In the genomic region with DNA sequence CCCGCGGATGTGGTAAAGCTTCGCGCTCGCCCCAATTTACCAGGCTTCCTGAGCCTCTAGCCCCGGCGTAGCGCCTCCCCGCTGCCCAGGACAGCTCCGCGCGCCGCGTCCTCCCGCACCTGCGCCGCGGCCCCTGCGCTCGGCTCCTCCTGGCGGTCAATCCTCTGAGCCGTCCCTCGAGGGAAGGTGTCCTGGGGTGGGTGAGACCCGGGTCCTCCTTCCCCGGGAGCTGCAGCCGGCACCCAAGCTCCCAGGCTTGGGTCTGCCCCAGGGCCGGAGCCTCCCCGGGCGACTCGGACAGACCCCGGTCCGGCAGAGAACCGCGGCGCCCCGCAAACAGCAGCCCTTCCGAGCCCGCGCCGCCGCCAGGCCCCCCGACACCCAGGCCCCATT, we compare ENCODE assay signal across 8 cellular contexts. TPM values are rescaled to one million over a fixed set of nuclear protein-coding genes. Genes with fewer than 3 reads are reported as not detected.
DNase-seq lines count a peak whose midpoint lies in the region; ATAC-seq and TF ChIP-seq lines count a peak whose summit lies in the region.

No MANE protein-coding gene starts in this region.

- TF ChIP-seq POLR2A in breast epithelium (IDR thresholded peaks at IDR 0.05) = no peak

- ATAC-seq in GM21737 (IDR thresholded peaks at IDR 0.05; ENCODE audit: unreplicated experiment) = peak; percentile 48
- ATAC-seq in left colon = peak; percentile 65

- intact Hi-C loops in breast epithelium (cut with DNase I; ENCODE audit: low total_unique reads) = no loop called here
- intact Hi-C loops in left colon (cut with DNase I, micrococcal nuclease) = no loop called here

- DNase-seq in GM10248 (ENCODE audit: extremely low spot score) = peak; percentile 75
- DNase-seq in breast epithelium (ENCODE audit: low spot score in 2 of 2) = peak in 1 of 2 donors; percentile 56
- DNase-seq in left colon = peak; percentile 76 to 83
- peak; percentile 67 to 69 for DNase-seq in stimulated activated CD4-positive, alpha-beta T cell treated with anti-CD3 and anti-CD28 coated beads, Interleukin-2, amount 100 ng/mL, for 48 hours
- no peak for DNase-seq in OCI-M1 (lab: John Stamatoyannopoulos, UW)

- POLR2A ChIA-PET in GM10248 (lab: Yijun Ruan, JAX) = interaction anchor here (0.6 to 3.7 kb wide), 6 partner anchors 9 to 159 kb away, joined by 3 to 17 read pairs (median 4); partner anchors contain the start of gene CYCS

- H3K27ac ChIP-seq in KOPT-K1 (ENCODE audit: low read depth, low read length, poor library complexity, severe bottlenecking) (peak overlapping the region; percentile 69), VCaP (peak overlapping the region; percentile 92), breast epithelium (peak overlapping the region; percentile 80 to 90)

- no peaks in the 10 kb centered on the region for H3K36me3 ChIP-seq in KOPT-K1 (ENCODE audit: insufficient read depth, low read length)
- no peaks in the 10 kb centered on the region for H3K36me3 ChIP-seq in breast epithelium

- H3K9me3 ChIP-seq in KOPT-K1 (ENCODE audit: insufficient read depth, low read length, poor library complexity, severe bottlenecking) (peaks cover 9% of the 10 kb centered on the region), breast epithelium (no peaks in the 10 kb centered on the region)

- CTCF ChIA-PET in GM10248 (lab: Yijun Ruan, JAX) = interaction anchor here (0.7 to 7.8 kb wide), 36 partner anchors 9 to 264 kb away, joined by 3 to 69 read pairs (median 5); no protein-coding TSS in a partner anchor

- TF ChIP-seq CTCF in GM10248 (IDR thresholded peaks at IDR 0.05; ENCODE audit: control extremely low read depth, extremely low read depth, low read depth, missing control alignments) = peak; percentile 71
- TF ChIP-seq CTCF in VCaP (conservative IDR thresholded peaks at IDR 0.05) = peak; percentile 75
- TF ChIP-seq CTCF in breast epithelium (IDR thresholded peaks at IDR 0.05) = peak; percentile 14 to 66 (median 29)

- H3K27me3 ChIP-seq in breast epithelium = no peaks in the 10 kb centered on the region

- H3K4me1 ChIP-seq in breast epithelium = peaks cover 0 to 3% of the 10 kb centered on the region in 2 donors

- H3K4me3 ChIP-seq in breast epithelium = peak overlapping the region; percentile 73 to 81 (median 80)

RNA-seq across cellular contexts. Expression of gene OSBPL3, which starts 0.5 kb away (rescaled TPM):
- 10 to 100 TPM in 1 of 3 donors, 1 to 10 TPM in 2; 6.4 to 20.5 (median 8.5) TPM for total RNA-seq in breast epithelium
- total RNA-seq in left colon = 10 to 100 TPM; 11.0 to 13.2 TPM
